In genomic region chr14:75283162-75283883, GRCh38 we compare ENCODE assay signal across 8 cellular contexts. TPM values are rescaled to one million over a fixed set of nuclear protein-coding genes. Genes with fewer than 3 reads are reported as not detected.
DNase-seq lines count a peak whose midpoint lies in the region; ATAC-seq and TF ChIP-seq lines count a peak whose summit lies in the region.

No MANE protein-coding gene starts in this region.

- peak overlapping the region; percentile 7 for H3K4me3 Mint-ChIP-seq in osteocyte (ENCODE audit: unreplicated experiment)

- no peaks in the 10 kb centered on the region for H3K27me3 ChIP-seq in MG63

- no peak for ATAC-seq in GM21528 (IDR thresholded peaks at IDR 0.05; ENCODE audit: low FRiP score, unreplicated experiment)

- H3K27me3 Mint-ChIP-seq in osteocyte (ENCODE audit: unreplicated experiment) = peaks cover 18% of the 10 kb centered on the region

- no peaks in the 10 kb centered on the region for H3K36me3 ChIP-seq in MG63

- H3K27ac ChIP-seq in epithelial cell of prostate = peak overlapping the region; percentile 20

- peaks cover 23% of the 10 kb centered on the region for H3K4me1 Mint-ChIP-seq in osteocyte (ENCODE audit: unreplicated experiment)

- H3K36me3 Mint-ChIP-seq in osteocyte (ENCODE audit: unreplicated experiment) = peaks cover 22% of the 10 kb centered on the region

- no peak overlapping the region for H3K27ac Mint-ChIP-seq in osteocyte (ENCODE audit: unreplicated experiment)

- TF ChIP-seq CTCF in GM12864 (IDR thresholded peaks at IDR 0.05; ENCODE audit: low read depth, low read length, missing control alignments) (peak; percentile 21), osteocyte (IDR thresholded peaks at IDR 0.05) (peak; percentile 25)

- no peaks in the 10 kb centered on the region for H3K9me3 ChIP-seq in MG63

- H3K4me3 ChIP-seq in GM12864 (ENCODE audit: low read depth, low read length) (no peak overlapping the region), MG63 (no peak overlapping the region)

- no peak for DNase-seq in GM12864 (ENCODE audit: low read depth)
- peak; percentile 34 for DNase-seq in RKO (ENCODE audit: low spot score)
- no peak for DNase-seq in epithelial cell of prostate (ENCODE audit: low read depth, low spot score)
- DNase-seq in osteocyte (ENCODE audit: extremely low spot score, unreplicated experiment) = no peak
- no peak for DNase-seq in NCI-H1092 treated with DMSO at 0.1 percent for 48 hours (lab: John Stamatoyannopoulos, UW)
- no peak for DNase-seq in MG63
- no peak for DNase-seq in NCI-H226

- H3K9me3 Mint-ChIP-seq in osteocyte (ENCODE audit: unreplicated experiment) = no peaks in the 10 kb centered on the region

RNA-seq across cellular contexts. Expression of gene FOS, which starts 4.7 kb away (rescaled TPM):
- 438 and 598 TPM in 2 replicates for total RNA-seq in osteocyte
- 1.1 and 6.6 TPM in 2 replicates for total RNA-seq in MG63 (2014; rRNA removed; shearing (Covaris generic); ENCODE audit: low replicate concordance)

Comparison
In these comparisons a context has a peak if more than half of its experiments do, and no peak if none do; other contexts are left out.
1. RNA of gene FOS, which starts 4.7 kb away (total RNA-seq): 438 to 598 TPM in osteocyte; 1.1 to 6.6 TPM in MG63; every median in the first group is over 10 times any median in the second.